12 cellular contexts compared by ENCODE assay signal in genomic region chr9:137244486-137245449, GRCh38. TPM values are rescaled to one million over a fixed set of nuclear protein-coding genes. Genes with fewer than 3 reads are reported as not detected.
DNase-seq lines count a peak whose midpoint lies in the region; ATAC-seq, FAIRE-seq and TF ChIP-seq lines count a peak whose summit lies in the region.
"Had no signal": no experiment of that assay in that cellular context is flagged by ENCODE, and none has a peak within 500 bp of the region (broad histone marks: within the 10 kb centered on the region; RNA-seq: fewer than 3 reads in every experiment).

No MANE protein-coding gene starts in this region.

- CTCF ChIA-PET in HEK293 (lab: Yijun Ruan, JAX): interaction anchor here (0.6 to 3.6 kb wide), 4 partner anchors 8 to 208 kb away, joined by 5 to 29 read pairs (median 11); partner anchors contain the start of gene NELFB

- H3K9me3 ChIP-seq in HEK293 (ENCODE audit: control insufficient read depth, insufficient read depth, low read depth, low read length) (no peaks in the 10 kb centered on the region), T-helper 17 cell (ENCODE audit: control insufficient read depth, low read length, poor library complexity, severe bottlenecking) (no peaks in the 10 kb centered on the region)

- no peak overlapping the region for H3K27ac ChIP-seq in HEK293 (ENCODE audit: extremely low read depth, low read depth, low read length)

- TF ChIP-seq CTCF in HEK293 (tag by site-specific recombination; IDR thresholded peaks at IDR 0.05): no peak
- no peak for TF ChIP-seq CTCF in D721Med (IDR thresholded peaks at IDR 0.05; ENCODE audit: insufficient read depth, missing control alignments)

- no peak overlapping the region for H3K4me3 ChIP-seq in HEK293 (ENCODE audit: low read depth, low read length)

- peak overlapping the region; percentile 21 for H3K4me3 Mint-ChIP-seq in T-helper 17 cell

- peaks cover 11% of the 10 kb centered on the region for H3K4me1 Mint-ChIP-seq in T-helper 17 cell

- H3K36me3 Mint-ChIP-seq in T-helper 17 cell (ENCODE audit: low read depth): no peaks in the 10 kb centered on the region

- H3K36me3 ChIP-seq in HEK293 (ENCODE audit: control insufficient read depth in 2 of 2, insufficient read depth in 1 of 2, low read length in 2 of 2): peaks cover 0 to 26% of the 10 kb centered on the region in 2 experiments; a peak in 1 of 3 replicates

- H3K27ac Mint-ChIP-seq in T-helper 17 cell: no peak overlapping the region

- ATAC-seq in T-helper 17 cell (no peak), GM18517 (IDR thresholded peaks at IDR 0.05; ENCODE audit: unreplicated experiment) (no peak)
- ATAC-seq: natural killer cell treated with Interleukin-12 subunit alpha and Interleukin-12 subunit beta and Interleukin-15 and Interleukin-18, amount 100 ng/mL, for 72 hours had no signal

- POLR2A ChIA-PET in HEK293 (lab: Yijun Ruan, JAX): interaction anchor here (0.9 to 11.5 kb wide), 12 partner anchors 8 to 454 kb away, joined by 3 to 336 read pairs (median 7); partner anchors contain the start of genes CYSRT1, MAN1B1, NELFB and RNF208

- no peaks in the 10 kb centered on the region for H3K27me3 Mint-ChIP-seq in T-helper 17 cell
- H3K27me3 Mint-ChIP-seq: natural killer cell treated with Interleukin-12 subunit alpha and Interleukin-12 subunit beta and Interleukin-15 and Interleukin-18, amount 100 ng/mL, for 72 hours had no signal

- 0 out of 2 replicates have a peak, but pooled peaks cover 3% of the 10 kb centered on the region for H3K4me1 ChIP-seq in HEK293 (ENCODE audit: control insufficient read depth, insufficient read depth, low read length)

- FAIRE-seq in D721Med (lab: Jason Lieb, UNC): no peak

- DNase-seq in COLO668 (lab: John Stamatoyannopoulos, UW; ENCODE audit: unreplicated experiment) (peak; percentile 73), T-helper 17 cell (no peak), left kidney (ENCODE audit: low read depth, low spot score) (peak; percentile 64), GDM1 (lab: John Stamatoyannopoulos, UW) (no peak), D721Med (ENCODE audit: insufficient read length, low spot score) (no peak)
- no peak for DNase-seq in NK-92 treated with Interleukin-12 subunit alpha and Interleukin-12 subunit beta, amount 100 ng/mL, for 24 hours (lab: John Stamatoyannopoulos, UW)
- DNase-seq: NCI-H510A treated with DMSO at 0.1 percent for 48 hours had no signal

TF ChIP-seq in HEK293, 187 proteins besides CTCF, POLR2A, EP300 and RAD21 (continues in another document):
- TF ChIP-seq ZNF549 (tag by site-specific recombination; IDR thresholded peaks at IDR 0.05): no peak
- 0 out of 2 replicates have a peak, but pooled peaks have one; percentile 10 for TF ChIP-seq ZNF341 (tag by site-specific recombination; IDR thresholded peaks at IDR 0.05; ENCODE audit: low read depth)
- no peak for TF ChIP-seq ZNF354C (tag by site-specific recombination; IDR thresholded peaks at IDR 0.05; ENCODE audit: borderline replicate concordance, low read depth)
- TF ChIP-seq ZNF223 (tag by site-specific recombination; IDR thresholded peaks at IDR 0.05): no peak
- peak; percentile 50 for TF ChIP-seq KLF9 (tag by site-specific recombination; IDR thresholded peaks at IDR 0.05; ENCODE audit: low read depth)
- TF ChIP-seq HOXC10 (CRISPR knock-in tag; IDR thresholded peaks at IDR 0.05): no peak
- no peak for TF ChIP-seq ZNF514 (tag by site-specific recombination; IDR thresholded peaks at IDR 0.05)
- TF ChIP-seq ZNF24 (tag by site-specific recombination; IDR thresholded peaks at IDR 0.05): no peak
- no peak for TF ChIP-seq ZNF433 (tag by site-specific recombination; IDR thresholded peaks at IDR 0.05; ENCODE audit: low read depth)
- TF ChIP-seq ZNF473 (tag by site-specific recombination; IDR thresholded peaks at IDR 0.05): no peak
- no peak for TF ChIP-seq ZNF221 (tag by site-specific recombination; IDR thresholded peaks at IDR 0.05; ENCODE audit: borderline replicate concordance)
- TF ChIP-seq ZNF2 (tag by site-specific recombination; IDR thresholded peaks at IDR 0.05): no peak
- TF ChIP-seq HOXA7 (CRISPR knock-in tag; IDR thresholded peaks at IDR 0.05; ENCODE audit: borderline replicate concordance): no peak
- TF ChIP-seq, protein P1, sequence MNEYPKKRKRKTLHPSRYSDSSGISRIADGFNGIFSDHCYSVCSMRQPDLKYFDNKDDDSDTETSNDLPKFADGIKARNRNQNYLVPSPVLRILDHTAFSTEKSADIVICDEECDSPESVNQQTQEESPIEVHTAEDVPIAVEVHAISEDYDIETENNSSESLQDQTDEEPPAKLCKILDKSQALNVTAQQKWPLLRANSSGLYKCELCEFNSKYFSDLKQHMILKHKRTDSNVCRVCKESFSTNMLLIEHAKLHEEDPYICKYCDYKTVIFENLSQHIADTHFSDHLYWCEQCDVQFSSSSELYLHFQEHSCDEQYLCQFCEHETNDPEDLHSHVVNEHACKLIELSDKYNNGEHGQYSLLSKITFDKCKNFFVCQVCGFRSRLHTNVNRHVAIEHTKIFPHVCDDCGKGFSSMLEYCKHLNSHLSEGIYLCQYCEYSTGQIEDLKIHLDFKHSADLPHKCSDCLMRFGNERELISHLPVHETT (tag by site-specific recombination; IDR thresholded peaks at IDR 0.05): no peak
- TF ChIP-seq ZBTB8A (tag by site-specific recombination; IDR thresholded peaks at IDR 0.05): peak; percentile 49; the same call in 1 of the 2 replicates
- no peak for TF ChIP-seq ZNF830 (tag by site-specific recombination; IDR thresholded peaks at IDR 0.05; ENCODE audit: low read depth)
- TF ChIP-seq KLF1 (tag by site-specific recombination; IDR thresholded peaks at IDR 0.05): peak; percentile 34; the same call in 1 of the 2 replicates
- TF ChIP-seq ZNF776 (tag by site-specific recombination; IDR thresholded peaks at IDR 0.05; ENCODE audit: borderline replicate concordance): no peak
- TF ChIP-seq KLF10 (tag by site-specific recombination; IDR thresholded peaks at IDR 0.05): no peak
- TF ChIP-seq ZNF132 (tag by site-specific recombination; IDR thresholded peaks at IDR 0.05; ENCODE audit: borderline replicate concordance): no peak
- TF ChIP-seq GLIS2 (tag by site-specific recombination; IDR thresholded peaks at IDR 0.05): peak; percentile 32; the same call in 1 of the 2 replicates
- TF ChIP-seq ZIC2 (tag by site-specific recombination; IDR thresholded peaks at IDR 0.05): peak; percentile 1
- TF ChIP-seq, protein P2, sequence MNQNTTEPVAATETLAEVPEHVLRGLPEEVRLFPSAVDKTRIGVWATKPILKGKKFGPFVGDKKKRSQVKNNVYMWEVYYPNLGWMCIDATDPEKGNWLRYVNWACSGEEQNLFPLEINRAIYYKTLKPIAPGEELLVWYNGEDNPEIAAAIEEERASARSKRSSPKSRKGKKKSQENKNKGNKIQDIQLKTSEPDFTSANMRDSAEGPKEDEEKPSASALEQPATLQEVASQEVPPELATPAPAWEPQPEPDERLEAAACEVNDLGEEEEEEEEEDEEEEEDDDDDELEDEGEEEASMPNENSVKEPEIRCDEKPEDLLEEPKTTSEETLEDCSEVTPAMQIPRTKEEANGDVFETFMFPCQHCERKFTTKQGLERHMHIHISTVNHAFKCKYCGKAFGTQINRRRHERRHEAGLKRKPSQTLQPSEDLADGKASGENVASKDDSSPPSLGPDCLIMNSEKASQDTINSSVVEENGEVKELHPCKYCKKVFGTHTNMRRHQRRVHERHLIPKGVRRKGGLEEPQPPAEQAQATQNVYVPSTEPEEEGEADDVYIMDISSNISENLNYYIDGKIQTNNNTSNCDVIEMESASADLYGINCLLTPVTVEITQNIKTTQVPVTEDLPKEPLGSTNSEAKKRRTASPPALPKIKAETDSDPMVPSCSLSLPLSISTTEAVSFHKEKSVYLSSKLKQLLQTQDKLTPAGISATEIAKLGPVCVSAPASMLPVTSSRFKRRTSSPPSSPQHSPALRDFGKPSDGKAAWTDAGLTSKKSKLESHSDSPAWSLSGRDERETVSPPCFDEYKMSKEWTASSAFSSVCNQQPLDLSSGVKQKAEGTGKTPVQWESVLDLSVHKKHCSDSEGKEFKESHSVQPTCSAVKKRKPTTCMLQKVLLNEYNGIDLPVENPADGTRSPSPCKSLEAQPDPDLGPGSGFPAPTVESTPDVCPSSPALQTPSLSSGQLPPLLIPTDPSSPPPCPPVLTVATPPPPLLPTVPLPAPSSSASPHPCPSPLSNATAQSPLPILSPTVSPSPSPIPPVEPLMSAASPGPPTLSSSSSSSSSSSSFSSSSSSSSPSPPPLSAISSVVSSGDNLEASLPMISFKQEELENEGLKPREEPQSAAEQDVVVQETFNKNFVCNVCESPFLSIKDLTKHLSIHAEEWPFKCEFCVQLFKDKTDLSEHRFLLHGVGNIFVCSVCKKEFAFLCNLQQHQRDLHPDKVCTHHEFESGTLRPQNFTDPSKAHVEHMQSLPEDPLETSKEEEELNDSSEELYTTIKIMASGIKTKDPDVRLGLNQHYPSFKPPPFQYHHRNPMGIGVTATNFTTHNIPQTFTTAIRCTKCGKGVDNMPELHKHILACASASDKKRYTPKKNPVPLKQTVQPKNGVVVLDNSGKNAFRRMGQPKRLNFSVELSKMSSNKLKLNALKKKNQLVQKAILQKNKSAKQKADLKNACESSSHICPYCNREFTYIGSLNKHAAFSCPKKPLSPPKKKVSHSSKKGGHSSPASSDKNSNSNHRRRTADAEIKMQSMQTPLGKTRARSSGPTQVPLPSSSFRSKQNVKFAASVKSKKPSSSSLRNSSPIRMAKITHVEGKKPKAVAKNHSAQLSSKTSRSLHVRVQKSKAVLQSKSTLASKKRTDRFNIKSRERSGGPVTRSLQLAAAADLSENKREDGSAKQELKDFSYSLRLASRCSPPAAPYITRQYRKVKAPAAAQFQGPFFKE (tag by site-specific recombination; IDR thresholded peaks at IDR 0.05; ENCODE audit: borderline replicate concordance): no peak
- peak; percentile 39 for TF ChIP-seq ZNF335 (tag by site-specific recombination; conservative IDR thresholded peaks at IDR 0.05)

RNA-seq across cellular contexts. Expression of gene TUBB4B, which starts 3.7 kb away (rescaled TPM):
- 10 to 100 TPM; 81.0 to 90.5 TPM for total RNA-seq in T-helper 17 cell

RNA-seq across cellular contexts. Expression of gene STPG3, which starts 6.3 kb away (rescaled TPM):
- under 1 TPM in 1 of 2 donors, not detected in 1; 0.62 TPM for total RNA-seq in T-helper 17 cell
- total RNA-seq: activated CD8-positive, alpha-beta memory T cell treated with anti-CD3 and anti-CD28 coated beads for 36 hours; epithelial cell of proximal tubule; natural killer cell treated with Interleukin-12 subunit alpha and Interleukin-12 subunit beta and Interleukin-15 and Interleukin-18, amount 100 ng/mL, for 72 hours had no signal

RNA-seq across cellular contexts. Expression of gene NELFB, which starts 10.4 kb away (rescaled TPM):
- total RNA-seq in T-helper 17 cell: 10 to 100 TPM; 33.2 to 37.8 TPM

RNA-seq across cellular contexts. Expression of gene SLC34A3, which starts 14.1 kb away (rescaled TPM):
- total RNA-seq in T-helper 17 cell: not detected
- total RNA-seq: activated CD8-positive, alpha-beta memory T cell treated with anti-CD3 and anti-CD28 coated beads for 36 hours; epithelial cell of proximal tubule; natural killer cell treated with Interleukin-12 subunit alpha and Interleukin-12 subunit beta and Interleukin-15 and Interleukin-18, amount 100 ng/mL, for 72 hours had no signal

RNA-seq across cellular contexts. Expression of gene RNF224, which starts 17.5 kb away (rescaled TPM):
- not detected for total RNA-seq in T-helper 17 cell
- total RNA-seq: activated CD8-positive, alpha-beta memory T cell treated with anti-CD3 and anti-CD28 coated beads for 36 hours; epithelial cell of proximal tubule; natural killer cell treated with Interleukin-12 subunit alpha and Interleukin-12 subunit beta and Interleukin-15 and Interleukin-18, amount 100 ng/mL, for 72 hours had no signal

Comparison
In these comparisons a context has a peak if more than half of its experiments do, and no peak if none do; other contexts are left out.
1. DNase-seq: peak in COLO668 (single experiment) and left kidney (single experiment); none in T-helper 17 cell (0 of 3), NK-92 treated with Interleukin-12 subunit alpha and Interleukin-12 subunit beta, amount 100 ng/mL, for 24 hours (single experiment), GDM1 (single experiment) and D721Med (single experiment).